ENCODE assay signal across 1 cellular context in the genomic region with DNA sequence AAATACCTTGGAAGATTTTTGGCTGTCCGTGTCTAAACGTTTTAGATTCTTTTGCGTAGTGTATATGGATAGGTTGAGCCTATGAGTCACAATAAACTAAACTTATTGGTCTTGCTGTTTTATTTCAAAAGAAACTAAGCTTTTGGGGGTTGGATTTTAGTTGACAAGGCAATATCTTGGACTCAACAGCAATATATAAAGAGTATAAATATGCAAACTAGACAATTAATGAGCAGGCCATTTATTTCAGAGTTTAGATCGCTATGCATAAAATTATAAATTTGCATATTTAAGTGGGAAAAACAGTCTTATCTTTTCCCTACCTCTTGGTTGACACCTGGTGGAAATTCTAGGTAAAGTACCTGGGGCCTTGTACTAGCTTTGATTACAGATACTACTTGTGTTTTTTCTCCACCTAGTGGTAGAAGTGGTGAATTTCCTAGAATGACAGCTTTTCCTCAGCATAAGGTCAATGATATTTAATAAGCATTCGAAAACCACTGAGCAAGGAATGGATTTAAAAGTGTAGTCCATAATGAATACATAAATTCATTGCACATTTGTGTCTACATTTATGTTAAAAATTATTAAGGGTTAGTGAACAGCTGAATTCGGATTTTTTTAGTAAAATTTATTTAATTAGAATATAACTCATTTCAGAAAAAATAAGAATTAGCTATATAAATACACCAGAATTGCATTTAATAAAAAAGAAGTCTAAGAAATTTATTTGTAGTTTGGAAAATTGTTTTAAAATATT.
TF ChIP-seq lines count a peak whose summit lies in the region.

No MANE protein-coding gene starts in this region.

TF ChIP-seq in HepG2, 621 proteins besides CTCF, POLR2A, EP300 and RAD21 (continued from another document and continues in another):
- peak; percentile 72; the same call in 1 of the 2 replicates for TF ChIP-seq HMGXB3 (CRISPR knock-in tag; IDR thresholded peaks at IDR 0.05; ENCODE audit: borderline replicate concordance)
- no peak for TF ChIP-seq CENPBD1 (CRISPR knock-in tag; IDR thresholded peaks at IDR 0.05; ENCODE audit: borderline replicate concordance, low read depth)
- TF ChIP-seq, protein P1, sequence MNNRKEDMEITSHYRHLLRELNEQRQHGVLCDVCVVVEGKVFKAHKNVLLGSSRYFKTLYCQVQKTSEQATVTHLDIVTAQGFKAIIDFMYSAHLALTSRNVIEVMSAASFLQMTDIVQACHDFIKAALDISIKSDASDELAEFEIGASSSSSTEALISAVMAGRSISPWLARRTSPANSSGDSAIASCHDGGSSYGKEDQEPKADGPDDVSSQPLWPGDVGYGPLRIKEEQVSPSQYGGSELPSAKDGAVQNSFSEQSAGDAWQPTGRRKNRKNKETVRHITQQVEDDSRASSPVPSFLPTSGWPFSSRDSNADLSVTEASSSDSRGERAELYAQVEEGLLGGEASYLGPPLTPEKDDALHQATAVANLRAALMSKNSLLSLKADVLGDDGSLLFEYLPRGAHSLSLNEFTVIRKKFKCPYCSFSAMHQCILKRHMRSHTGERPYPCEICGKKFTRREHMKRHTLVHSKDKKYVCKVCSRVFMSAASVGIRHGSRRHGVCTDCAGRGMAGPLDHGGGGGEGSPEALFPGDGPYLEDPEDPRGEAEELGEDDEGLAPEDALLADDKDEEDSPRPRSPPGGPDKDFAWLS (CRISPR knock-in tag; IDR thresholded peaks at IDR 0.05; ENCODE audit: borderline replicate concordance), result no peak
- TF ChIP-seq ZNF674 (CRISPR knock-in tag; IDR thresholded peaks at IDR 0.05; ENCODE audit: low read depth), result no peak
- TF ChIP-seq FOXA3 (CRISPR knock-in tag; IDR thresholded peaks at IDR 0.05), result peak; percentile 19; the same call in 1 of the 2 replicates
- peak; percentile 89 for TF ChIP-seq MAFF (IDR thresholded peaks at IDR 0.05; ENCODE audit: low read depth, low read length)
- TF ChIP-seq HCFC1 (IDR thresholded peaks at IDR 0.05; ENCODE audit: low read depth, low read length), result no peak
- TF ChIP-seq PCBP2 (optimal IDR thresholded peaks at IDR 0.05; ENCODE audit: low read depth, low read length, poor library complexity, severe bottlenecking), result no peak
- TF ChIP-seq ZNF24 (IDR thresholded peaks at IDR 0.05), result peak; percentile 44; the same call in 1 of the 2 replicates
- no peak for TF ChIP-seq MYNN (CRISPR knock-in tag; IDR thresholded peaks at IDR 0.05; ENCODE audit: low read depth)
- no peak for TF ChIP-seq TBL1XR1 (IDR thresholded peaks at IDR 0.05; ENCODE audit: borderline replicate concordance, low read length, partially characterized antibody)
- 0 out of 2 replicates have a peak, but pooled peaks have one; percentile 59 for TF ChIP-seq KLF6 (CRISPR knock-in tag; IDR thresholded peaks at IDR 0.05)
- peak; percentile 63 for TF ChIP-seq GATAD2A (CRISPR knock-in tag; IDR thresholded peaks at IDR 0.05)
- TF ChIP-seq, protein P2, sequence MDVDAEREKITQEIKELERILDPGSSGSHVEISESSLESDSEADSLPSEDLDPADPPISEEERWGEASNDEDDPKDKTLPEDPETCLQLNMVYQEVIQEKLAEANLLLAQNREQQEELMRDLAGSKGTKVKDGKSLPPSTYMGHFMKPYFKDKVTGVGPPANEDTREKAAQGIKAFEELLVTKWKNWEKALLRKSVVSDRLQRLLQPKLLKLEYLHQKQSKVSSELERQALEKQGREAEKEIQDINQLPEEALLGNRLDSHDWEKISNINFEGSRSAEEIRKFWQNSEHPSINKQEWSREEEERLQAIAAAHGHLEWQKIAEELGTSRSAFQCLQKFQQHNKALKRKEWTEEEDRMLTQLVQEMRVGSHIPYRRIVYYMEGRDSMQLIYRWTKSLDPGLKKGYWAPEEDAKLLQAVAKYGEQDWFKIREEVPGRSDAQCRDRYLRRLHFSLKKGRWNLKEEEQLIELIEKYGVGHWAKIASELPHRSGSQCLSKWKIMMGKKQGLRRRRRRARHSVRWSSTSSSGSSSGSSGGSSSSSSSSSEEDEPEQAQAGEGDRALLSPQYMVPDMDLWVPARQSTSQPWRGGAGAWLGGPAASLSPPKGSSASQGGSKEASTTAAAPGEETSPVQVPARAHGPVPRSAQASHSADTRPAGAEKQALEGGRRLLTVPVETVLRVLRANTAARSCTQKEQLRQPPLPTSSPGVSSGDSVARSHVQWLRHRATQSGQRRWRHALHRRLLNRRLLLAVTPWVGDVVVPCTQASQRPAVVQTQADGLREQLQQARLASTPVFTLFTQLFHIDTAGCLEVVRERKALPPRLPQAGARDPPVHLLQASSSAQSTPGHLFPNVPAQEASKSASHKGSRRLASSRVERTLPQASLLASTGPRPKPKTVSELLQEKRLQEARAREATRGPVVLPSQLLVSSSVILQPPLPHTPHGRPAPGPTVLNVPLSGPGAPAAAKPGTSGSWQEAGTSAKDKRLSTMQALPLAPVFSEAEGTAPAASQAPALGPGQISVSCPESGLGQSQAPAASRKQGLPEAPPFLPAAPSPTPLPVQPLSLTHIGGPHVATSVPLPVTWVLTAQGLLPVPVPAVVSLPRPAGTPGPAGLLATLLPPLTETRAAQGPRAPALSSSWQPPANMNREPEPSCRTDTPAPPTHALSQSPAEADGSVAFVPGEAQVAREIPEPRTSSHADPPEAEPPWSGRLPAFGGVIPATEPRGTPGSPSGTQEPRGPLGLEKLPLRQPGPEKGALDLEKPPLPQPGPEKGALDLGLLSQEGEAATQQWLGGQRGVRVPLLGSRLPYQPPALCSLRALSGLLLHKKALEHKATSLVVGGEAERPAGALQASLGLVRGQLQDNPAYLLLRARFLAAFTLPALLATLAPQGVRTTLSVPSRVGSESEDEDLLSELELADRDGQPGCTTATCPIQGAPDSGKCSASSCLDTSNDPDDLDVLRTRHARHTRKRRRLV (CRISPR knock-in tag; IDR thresholded peaks at IDR 0.05), result peak; percentile 82; the same call in 1 of the 2 replicates
- peak; percentile 97 for TF ChIP-seq STAG1 (CRISPR knock-in tag; IDR thresholded peaks at IDR 0.05)
- TF ChIP-seq ONECUT2 (CRISPR knock-in tag; IDR thresholded peaks at IDR 0.05), result no peak
- TF ChIP-seq AFF4 (CRISPR knock-in tag; IDR thresholded peaks at IDR 0.05), result no peak
- TF ChIP-seq DMAP1 (CRISPR knock-in tag; IDR thresholded peaks at IDR 0.05), result no peak
- peak; percentile 44; the same call in 1 of the 2 replicates for TF ChIP-seq MIXL1 (CRISPR knock-in tag; IDR thresholded peaks at IDR 0.05)
- no peak for TF ChIP-seq ZNF136 (CRISPR knock-in tag; IDR thresholded peaks at IDR 0.05; ENCODE audit: low read depth)
- 0 out of 2 replicates have a peak, but pooled peaks have one; percentile 10 for TF ChIP-seq CEBPG (CRISPR knock-in tag; IDR thresholded peaks at IDR 0.05)
- no peak for TF ChIP-seq HMGA1 (CRISPR knock-in tag; conservative IDR thresholded peaks at IDR 0.05)
- TF ChIP-seq RXRB (CRISPR knock-in tag; IDR thresholded peaks at IDR 0.05; ENCODE audit: borderline replicate concordance), result peak; percentile 34; the same call in 1 of the 2 replicates
- no peak for TF ChIP-seq GLI4 (CRISPR knock-in tag; IDR thresholded peaks at IDR 0.05; ENCODE audit: borderline replicate concordance)
- TF ChIP-seq FLYWCH1 (CRISPR knock-in tag; IDR thresholded peaks at IDR 0.05), result no peak
- TF ChIP-seq HMGXB4 (CRISPR knock-in tag; IDR thresholded peaks at IDR 0.05; ENCODE audit: borderline replicate concordance in 1 of 2, low read depth in 1 of 2), result peak; percentile 50 to 90; a peak in 3 of 4 replicates
- TF ChIP-seq ZNF816 (CRISPR knock-in tag; IDR thresholded peaks at IDR 0.05; ENCODE audit: borderline replicate concordance), result no peak
- peak; percentile 31 for TF ChIP-seq TEAD3 (CRISPR knock-in tag; optimal IDR thresholded peaks at IDR 0.05; ENCODE audit: borderline replicate concordance)
- TF ChIP-seq SNRNP70 (IDR thresholded peaks at IDR 0.05; ENCODE audit: low read depth, low read length), result no peak
- TF ChIP-seq SRY (CRISPR knock-in tag; IDR thresholded peaks at IDR 0.05), result no peak
- TF ChIP-seq, protein P3, sequence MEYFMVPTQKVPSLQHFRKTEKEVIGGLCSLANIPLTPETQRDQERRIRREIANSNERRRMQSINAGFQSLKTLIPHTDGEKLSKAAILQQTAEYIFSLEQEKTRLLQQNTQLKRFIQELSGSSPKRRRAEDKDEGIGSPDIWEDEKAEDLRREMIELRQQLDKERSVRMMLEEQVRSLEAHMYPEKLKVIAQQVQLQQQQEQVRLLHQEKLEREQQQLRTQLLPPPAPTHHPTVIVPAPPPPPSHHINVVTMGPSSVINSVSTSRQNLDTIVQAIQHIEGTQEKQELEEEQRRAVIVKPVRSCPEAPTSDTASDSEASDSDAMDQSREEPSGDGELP (IDR thresholded peaks at IDR 0.05; ENCODE audit: borderline replicate concordance, low read depth), result no peak
- TF ChIP-seq, protein P4, sequence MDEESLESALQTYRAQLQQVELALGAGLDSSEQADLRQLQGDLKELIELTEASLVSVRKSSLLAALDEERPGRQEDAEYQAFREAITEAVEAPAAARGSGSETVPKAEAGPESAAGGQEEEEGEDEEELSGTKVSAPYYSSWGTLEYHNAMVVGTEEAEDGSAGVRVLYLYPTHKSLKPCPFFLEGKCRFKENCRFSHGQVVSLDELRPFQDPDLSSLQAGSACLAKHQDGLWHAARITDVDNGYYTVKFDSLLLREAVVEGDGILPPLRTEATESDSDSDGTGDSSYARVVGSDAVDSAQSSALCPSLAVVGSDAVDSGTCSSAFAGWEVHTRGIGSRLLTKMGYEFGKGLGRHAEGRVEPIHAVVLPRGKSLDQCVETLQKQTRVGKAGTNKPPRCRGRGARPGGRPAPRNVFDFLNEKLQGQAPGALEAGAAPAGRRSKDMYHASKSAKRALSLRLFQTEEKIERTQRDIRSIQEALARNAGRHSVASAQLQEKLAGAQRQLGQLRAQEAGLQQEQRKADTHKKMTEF (CRISPR knock-in tag; IDR thresholded peaks at IDR 0.05), result 0 out of 2 replicates have a peak, but pooled peaks have one; percentile 38
- no peak for TF ChIP-seq ZNF124 (CRISPR knock-in tag; IDR thresholded peaks at IDR 0.05)
- no peak for TF ChIP-seq TMF1 (CRISPR knock-in tag; IDR thresholded peaks at IDR 0.05; ENCODE audit: low read depth)
- no peak for TF ChIP-seq ZNF576 (CRISPR knock-in tag; IDR thresholded peaks at IDR 0.05)
